Comparison of ENCODE assay signal across 28 cellular contexts in the genomic region with DNA sequence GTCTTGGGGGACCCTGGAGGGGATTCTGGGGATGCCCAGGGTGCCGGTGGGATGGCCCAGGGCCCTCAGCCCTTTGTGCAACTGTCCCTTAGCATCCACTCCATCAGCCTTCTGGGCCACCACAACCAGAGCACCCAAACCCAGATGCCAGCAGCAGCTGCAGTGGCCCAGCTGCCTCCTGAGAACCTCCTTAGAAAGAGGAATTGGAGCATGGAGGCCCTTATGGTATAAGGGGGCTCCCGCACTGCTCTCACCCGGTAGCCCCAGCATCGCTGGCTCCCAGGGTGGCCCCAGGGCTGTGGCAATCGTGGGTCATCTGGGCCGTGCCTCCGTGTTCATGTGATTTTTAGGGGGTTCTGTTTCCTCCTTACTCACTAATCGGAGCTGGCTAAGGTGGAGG.
"Had no signal": no experiment of that assay in that cellular context is flagged by ENCODE, and none has a peak within 500 bp of the region (broad histone marks: within the 10 kb centered on the region; RNA-seq: fewer than 3 reads in every experiment).

No MANE protein-coding gene starts in this region.

- H3K4me3 ChIP-seq: stomach, suprapubic skin, thoracic aorta, thyroid gland, tibial artery, tibial nerve, transverse colon, upper lobe of left lung, upper lobe of right lung, uterus, vagina had no signal

- H3K4me1 Mint-ChIP-seq: stimulated activated effector memory CD8-positive, alpha-beta T cell treated with anti-CD3 and anti-CD28 coated beads, Interleukin-12 subunit alpha, Interleukin-12 subunit beta, amount 100 ng/mL, for 72 hours; stimulated activated naive B cell treated with anti-CD40 and anti-IgM and Interleukin-4, amounts not matched to agents 10 μg/mL and 1 μg/mL and 100 μg/mL, for 72 hours had no signal

- H3K36me3 ChIP-seq: stomach, suprapubic skin, thoracic aorta, thyroid gland, tibial artery, tibial nerve, transverse colon, upper lobe of left lung, upper lobe of right lung, uterus, vagina had no signal

- H3K27ac ChIP-seq: stomach, suprapubic skin, testis, thoracic aorta, thyroid gland, tibial artery, tibial nerve, transverse colon, upper lobe of left lung, upper lobe of right lung, uterus, vagina had no signal

- H3K4me1 ChIP-seq: suprapubic skin, testis, tibial nerve, transverse colon, upper lobe of right lung, uterus, vagina had no signal

- H3K36me3 Mint-ChIP-seq: stimulated activated effector memory CD8-positive, alpha-beta T cell treated with anti-CD3 and anti-CD28 coated beads, Interleukin-12 subunit alpha, Interleukin-12 subunit beta, amount 100 ng/mL, for 72 hours; stimulated activated memory B cell treated with anti-CD40 and anti-IgM and Interleukin-4, amounts not matched to agents 10 μg/mL and 1 μg/mL and 100 μg/mL, for 72 hours; stimulated activated naive B cell treated with anti-CD40 and anti-IgM and Interleukin-4, amounts not matched to agents 10 μg/mL and 1 μg/mL and 100 μg/mL, for 72 hours; type B pancreatic cell had no signal

- H3K27ac Mint-ChIP-seq: stimulated activated effector memory CD8-positive, alpha-beta T cell treated with anti-CD3 and anti-CD28 coated beads, Interleukin-12 subunit alpha, Interleukin-12 subunit beta, amount 100 ng/mL, for 72 hours; stimulated activated memory B cell treated with anti-CD40 and anti-IgM and Interleukin-4, amounts not matched to agents 10 μg/mL and 1 μg/mL and 100 μg/mL, for 72 hours; stimulated activated naive B cell treated with anti-CD40 and anti-IgM and Interleukin-4, amounts not matched to agents 10 μg/mL and 1 μg/mL and 100 μg/mL, for 72 hours; stimulated activated naive CD8-positive, alpha-beta T cell treated with anti-CD3 and anti-CD28 coated beads, Interleukin-15, amount 100 ng/mL, for 72 hours; stimulated activated naive CD8-positive, alpha-beta T cell treated with anti-CD3 and anti-CD28 coated beads, Interleukin-15, Interleukin-2, amounts not matched to agents 100 ng/mL and 50 ng/mL, for 24 hours; type B pancreatic cell had no signal

- H3K9me3 Mint-ChIP-seq: stimulated activated naive B cell treated with anti-CD40 and anti-IgM and Interleukin-4, amounts not matched to agents 10 μg/mL and 1 μg/mL and 100 μg/mL, for 72 hours; stimulated activated naive CD8-positive, alpha-beta T cell treated with anti-CD3 and anti-CD28 coated beads, Interleukin-15, amount 100 ng/mL, for 72 hours; stimulated activated naive CD8-positive, alpha-beta T cell treated with anti-CD3 and anti-CD28 coated beads, Interleukin-15, Interleukin-2, amounts not matched to agents 100 ng/mL and 50 ng/mL, for 24 hours; type B pancreatic cell had no signal

- H3K27me3 ChIP-seq: testis, thyroid gland, transverse colon, upper lobe of left lung, uterus, vagina had no signal

- H3K9me3 ChIP-seq: stomach, suprapubic skin, testis, thoracic aorta, thyroid gland, tibial artery, tibial nerve, transverse colon, upper lobe of left lung, upper lobe of right lung, uterus, vagina had no signal

- H3K27me3 Mint-ChIP-seq: stimulated activated memory B cell treated with anti-CD40 and anti-IgM and Interleukin-4, amounts not matched to agents 10 μg/mL and 1 μg/mL and 100 μg/mL, for 72 hours had no signal

- H3K4me3 Mint-ChIP-seq: stimulated activated effector memory CD8-positive, alpha-beta T cell treated with anti-CD3 and anti-CD28 coated beads, Interleukin-12 subunit alpha, Interleukin-12 subunit beta, amount 100 ng/mL, for 72 hours; stimulated activated memory B cell treated with anti-CD40 and anti-IgM and Interleukin-4, amounts not matched to agents 10 μg/mL and 1 μg/mL and 100 μg/mL, for 72 hours; stimulated activated naive B cell treated with anti-CD40 and anti-IgM and Interleukin-4, amounts not matched to agents 10 μg/mL and 1 μg/mL and 100 μg/mL, for 72 hours; stimulated activated naive CD8-positive, alpha-beta T cell treated with anti-CD3 and anti-CD28 coated beads, Interleukin-15, amount 100 ng/mL, for 72 hours; stimulated activated naive CD8-positive, alpha-beta T cell treated with anti-CD3 and anti-CD28 coated beads, Interleukin-15, Interleukin-2, amounts not matched to agents 100 ng/mL and 50 ng/mL, for 24 hours; type B pancreatic cell had no signal

- DNase-seq: stimulated activated CD4-positive, alpha-beta T cell treated with anti-CD3 and anti-CD28 coated beads, Interleukin-2, amount 100 ng/mL, for 48 hours; stimulated activated CD4-positive, alpha-beta T cell treated with anti-CD3 and anti-CD28 coated beads, Interleukin-4, amount 100 ng/mL, for 1 hour; stimulated activated CD4-positive, alpha-beta T cell treated with anti-CD3 and anti-CD28 coated beads, Interleukin-4, amount 100 ng/mL, for 24 hours; stimulated activated CD4-positive, alpha-beta T cell treated with anti-CD3 and anti-CD28 coated beads, Interleukin-4, amount 100 ng/mL, for 4 hours; stimulated activated CD8-positive, alpha-beta memory T cell treated with anti-CD3 and anti-CD28 coated beads, Interleukin-4, amount 100 ng/mL, for 48 hours; stimulated activated naive B cell treated with anti-CD40 and anti-IgM and Interleukin-4, amounts not matched to agents 10 μg/mL and 1 μg/mL and 100 μg/mL, for 72 hours; stimulated activated naive CD4-positive, alpha-beta T cell; stimulated activated naive CD4-positive, alpha-beta T cell treated with Interleukin-2 at 50 U/mL for 16 hours; stimulated activated naive CD8-positive, alpha-beta T cell treated with anti-CD3 and anti-CD28 coated beads, Interleukin-15, amount 100 ng/mL, for 72 hours; stimulated activated naive CD8-positive, alpha-beta T cell treated with anti-CD3 and anti-CD28 coated beads, Interleukin-15, Interleukin-2, amounts not matched to agents 100 U/mL and 50 U/mL, for 24 hours; stomach; substantia nigra; testis; thyroid gland; tibial artery; transverse colon; trophoblast cell; upper lobe of right lung; uterus had no signal
